Comparison of ENCODE assay signal across 18 cellular contexts in genomic region chr1:86231076-86231475, GRCh38.
A peak's percentile ranks its signal among the peaks of the same experiment; 100 is the strongest.
DNase-seq lines count a peak whose midpoint lies in the region; ATAC-seq, FAIRE-seq and TF ChIP-seq lines count a peak whose summit lies in the region.
"Had no signal": no experiment of that assay in that cellular context is flagged by ENCODE, and none has a peak within 500 bp of the region (broad histone marks: within the 10 kb centered on the region; RNA-seq: fewer than 3 reads in every experiment).

No MANE protein-coding gene starts in this region.

- H3K27ac ChIP-seq in DND-41 (ENCODE audit: low read length) = no peak overlapping the region
- H3K27ac ChIP-seq in HepG2 (ENCODE audit: extremely low read length, insufficient read depth, low read length) = no peak overlapping the region
- H3K27ac ChIP-seq: BLaER1 treated with 17β-estradiol and CSF1 and Interleukin-3, amounts not matched to agents 10 nM and 100 nM; SJSA1 had no signal

- FAIRE-seq in HepG2 (lab: Jason Lieb, UNC) = no peak
- FAIRE-seq: GM12892 had no signal

- no peaks in the 10 kb centered on the region for H3K9me3 ChIP-seq in DND-41 (ENCODE audit: insufficient read depth, low read length, severe bottlenecking)
- no peaks in the 10 kb centered on the region for H3K9me3 ChIP-seq in mucosa of descending colon
- no peaks in the 10 kb centered on the region for H3K9me3 ChIP-seq in HepG2 (ENCODE audit: low read length)
- H3K9me3 ChIP-seq: SJSA1 had no signal

- H3K36me3 ChIP-seq in DND-41 (ENCODE audit: insufficient read depth, low read length) (no peaks in the 10 kb centered on the region), mucosa of descending colon (ENCODE audit: low read depth) (no peaks in the 10 kb centered on the region), HepG2 (replicated peaks in 1 of 2; ENCODE audit: control insufficient read depth in 1 of 2, insufficient read depth in 2 of 2, low read length in 2 of 2) (no peaks in the 10 kb centered on the region)
- H3K36me3 ChIP-seq: BLaER1 treated with 17β-estradiol and CSF1 and Interleukin-3, amounts not matched to agents 10 nM and 100 nM; SJSA1 had no signal

- intact Hi-C loops in mucosa of descending colon (cut with DNase I, micrococcal nuclease) (no loop called here), HepG2 (cut with micrococcal nuclease; ENCODE audit: unreplicated experiment) (no loop called here)

- POLR2A ChIA-PET in HepG2 (lab: Yijun Ruan, JAX) = no interaction called here

- 0% methylated on average over 1 of the region's 1 CpG for WGBS in HepG2 (ENCODE audit: low lambda C conversion rate)

- H3K27me3 ChIP-seq in DND-41 (ENCODE audit: insufficient read depth, low read length, poor library complexity) (no peaks in the 10 kb centered on the region), HepG2 (ENCODE audit: control insufficient read depth in 1 of 2, insufficient read depth in 2 of 2, low read length in 2 of 2) (no peaks in the 10 kb centered on the region)
- H3K27me3 ChIP-seq: SJSA1 had no signal

- no peak for TF ChIP-seq CTCF in DND-41 (IDR thresholded peaks at IDR 0.05; ENCODE audit: borderline replicate concordance, extremely low read depth, low read length, poor library complexity, severe bottlenecking)
- TF ChIP-seq CTCF in mucosa of descending colon (IDR thresholded peaks at IDR 0.05) = no peak
- no peak for TF ChIP-seq CTCF in HepG2 (CRISPR knock-in tag; IDR thresholded peaks at IDR 0.05)

- H2AFZ ChIP-seq in DND-41 (ENCODE audit: low read depth, low read length) = no peak overlapping the region
- no peak overlapping the region for H2AFZ ChIP-seq in HepG2 (ENCODE audit: low read length)

- TF ChIP-seq EP300 in HepG2 (IDR thresholded peaks at IDR 0.05; ENCODE audit: low read depth in 2 of 2, low read length in 2 of 2) (no peak), HepG2 (CRISPR knock-in tag; IDR thresholded peaks at IDR 0.05; ENCODE audit: borderline replicate concordance) (no peak)

- H4K20me1 ChIP-seq in DND-41 (ENCODE audit: insufficient read depth, low read length) (no peaks in the 10 kb centered on the region), HepG2 (ENCODE audit: insufficient read depth, low read length) (no peaks in the 10 kb centered on the region)

- TF ChIP-seq POLR2A in HepG2 (IDR thresholded peaks at IDR 0.05; ENCODE audit: insufficient read depth in 1 of 2, low read depth in 2 of 2, low read length in 2 of 2) = no peak

- no peaks in the 10 kb centered on the region; the same call in 1 of the 2 replicates for H3K4me1 ChIP-seq in DND-41 (ENCODE audit: insufficient read depth, low read length)
- no peaks in the 10 kb centered on the region for H3K4me1 ChIP-seq in mucosa of descending colon (ENCODE audit: low read depth)
- no peaks in the 10 kb centered on the region for H3K4me1 ChIP-seq in HepG2 (ENCODE audit: insufficient read depth, low read length)
- H3K4me1 ChIP-seq: SJSA1 had no signal

- in situ Hi-C loops in HepG2 (cut with HindIII; ENCODE audit: extremely low pct_ligation_motif_present, low pct_unique_long_range_greater_than_20kb) = no loop called here

- BruUV-seq in HepG2 (replicated peaks; lab: Mats Ljungman, UMichigan) = no TSS peak

- H3K4me3 ChIP-seq in DND-41 (ENCODE audit: low read depth in 1 of 2, low read length in 2 of 2) (no peak overlapping the region), mucosa of descending colon (no peak overlapping the region), HepG2 (replicated peaks in 1 of 3; ENCODE audit: insufficient read depth in 1 of 3, low read depth in 2 of 3, low read length in 3 of 3) (no peak overlapping the region)
- H3K4me3 ChIP-seq: BLaER1 treated with 17β-estradiol and CSF1 and Interleukin-3, amounts not matched to agents 10 nM and 100 nM; SJSA1 had no signal

- peak; percentile 7 for DNase-seq in DND-41
- peak; percentile 41 for DNase-seq in H4 (ENCODE audit: low spot score)
- DNase-seq in OCI-M1 (lab: John Stamatoyannopoulos, UW) = peak; percentile 21
- no peak for DNase-seq in mucosa of descending colon
- DNase-seq in HepG2 (ENCODE audit: low spot score) = no peak
- DNase-seq in NOMO-1 (lab: John Stamatoyannopoulos, UW; ENCODE audit: unreplicated experiment in 2 of 2) = no peak
- DNase-seq in NCI-H510A treated with DMSO at 0.1 percent for 48 hours (lab: John Stamatoyannopoulos, UW) = no peak
- DNase-seq: H7, IMR-90, NCI-H1048, NCI-H446, NCI-H748 treated with DMSO at 0.1 percent for 48 hours, SW 1271, T-helper 9 cell had no signal

- H3K79me2 ChIP-seq in DND-41 (ENCODE audit: insufficient read depth, low read length) (no peaks in the 10 kb centered on the region), HepG2 (ENCODE audit: insufficient read depth, low read length) (no peaks in the 10 kb centered on the region)

- ATAC-seq in DND-41 (ENCODE audit: insufficient read depth, low read depth) (peak; percentile 58; the same call in 2 of the 3 replicates), mucosa of descending colon (peak; percentile 12), HepG2 (no peak), HG02588 (IDR thresholded peaks at IDR 0.05; ENCODE audit: unreplicated experiment) (no peak)

- TF ChIP-seq RAD21 in HepG2 (CRISPR knock-in tag; IDR thresholded peaks at IDR 0.05) = no peak

- CTCF ChIA-PET in HepG2 (lab: Yijun Ruan, JAX; ENCODE audit: low intra/inter-chr PET ratio, low total read pairs) = no interaction called here

- H3K9ac ChIP-seq in DND-41 (ENCODE audit: low read depth, low read length) = no peak overlapping the region
- no peak overlapping the region for H3K9ac ChIP-seq in HepG2 (ENCODE audit: insufficient read depth, low read depth, low read length)
- H3K9ac ChIP-seq: BLaER1 treated with 17β-estradiol and CSF1 and Interleukin-3, amounts not matched to agents 10 nM and 100 nM had no signal

- H3K4me2 ChIP-seq in DND-41 (ENCODE audit: insufficient read depth, low read length) = no peak overlapping the region
- no peak overlapping the region for H3K4me2 ChIP-seq in HepG2 (ENCODE audit: low read depth, low read length)
- H3K4me2 ChIP-seq: BLaER1 treated with 17β-estradiol and CSF1 and Interleukin-3, amounts not matched to agents 10 nM and 100 nM had no signal

TF ChIP-seq in HepG2, 621 proteins besides CTCF, POLR2A, EP300 and RAD21:
- TF ChIP-seq MBD4 (IDR thresholded peaks at IDR 0.05; ENCODE audit: borderline replicate concordance, low read length) = no peak

Comparison
In these comparisons a context has a peak if more than half of its experiments do, and no peak if none do; other contexts are left out.
1. ATAC-seq: peak in DND-41 (single experiment) and mucosa of descending colon (single experiment); none in HepG2 (single experiment) and HG02588 (single experiment).
2. DNase-seq: peak in DND-41 (single experiment), H4 (single experiment) and OCI-M1 (single experiment); none in mucosa of descending colon (0 of 3), HepG2 (single experiment), NOMO-1 (0 of 2) and NCI-H510A treated with DMSO at 0.1 percent for 48 hours (single experiment).